8 cellular contexts compared by ENCODE assay signal in the genomic region with DNA sequence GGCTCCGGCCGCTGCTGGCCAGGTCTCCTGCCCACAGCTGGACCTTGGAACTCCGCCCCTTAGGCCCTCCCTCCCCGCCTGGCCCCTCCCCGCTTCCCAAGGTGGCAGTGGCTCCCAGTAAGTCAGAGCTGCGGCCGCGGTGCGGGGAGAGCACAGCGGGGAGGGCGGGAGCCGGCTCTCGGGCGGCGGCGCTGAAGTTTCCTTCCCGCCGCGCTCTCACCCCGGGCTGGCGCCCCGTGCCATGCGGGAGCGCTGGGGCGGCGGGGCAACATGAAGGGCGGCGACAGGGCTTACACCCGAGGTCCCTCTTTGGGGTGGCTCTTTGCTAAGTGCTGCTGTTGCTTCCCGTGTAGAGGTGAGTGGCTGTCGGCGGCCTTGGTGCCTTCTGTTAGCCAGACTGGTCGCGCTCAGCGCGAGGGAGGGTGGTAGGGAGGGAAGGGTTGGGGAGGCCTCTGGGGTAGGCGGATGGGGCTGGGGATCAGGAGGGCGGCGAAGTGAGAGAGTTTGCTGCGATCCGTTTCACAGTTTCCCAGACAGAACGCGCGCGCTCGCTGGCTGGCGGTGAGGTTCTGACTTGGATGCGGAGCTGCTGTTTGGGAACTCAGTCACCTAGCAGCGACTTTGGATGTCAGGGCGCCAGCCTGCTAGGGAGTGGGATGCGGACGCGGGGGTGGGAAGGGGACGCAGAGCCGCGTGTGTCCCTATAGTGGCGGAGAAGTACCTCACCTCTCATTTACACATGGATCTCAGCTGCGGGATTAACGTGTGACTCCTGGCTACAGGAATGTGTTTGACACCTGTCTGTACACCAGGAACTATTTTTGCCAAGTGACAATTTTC.
DNase-seq lines count a peak whose midpoint lies in the region; ATAC-seq and TF ChIP-seq lines count a peak whose summit lies in the region.

No MANE protein-coding gene starts in this region.

- no peaks in the 10 kb centered on the region for H3K27me3 ChIP-seq in uterus

- H3K4me1 ChIP-seq in uterus = no peaks in the 10 kb centered on the region

- ATAC-seq in activated T-helper 17 cell treated with anti-CD3 and anti-CD28 coated beads, Interleukin-2, amount 50 U/mL, for 72 hours (replicated peaks) = peak; percentile 59
- no peak for ATAC-seq in GM21515 (IDR thresholded peaks at IDR 0.05; ENCODE audit: unreplicated experiment)
- ATAC-seq in HG03439 (IDR thresholded peaks at IDR 0.05; ENCODE audit: unreplicated experiment) = no peak

- intact Hi-C loops in head of caudate nucleus (cut with DNase I) = no loop called here
- intact Hi-C loops in uterus (cut with DNase I; ENCODE audit: low total_unique reads) = no loop called here

- peak overlapping the region; percentile 35 for H3K4me3 ChIP-seq in uterus

- peak overlapping the region in 1 of 2 donors; percentile 10 for H3K27ac ChIP-seq in uterus

- DNase-seq in EL = peak; percentile 65
- peak; percentile 21 for DNase-seq in NCI-H2171 (lab: John Stamatoyannopoulos, UW)
- peak in 40 of 42 donors; percentile 10 to 76 (median 52) for DNase-seq in head of caudate nucleus
- peak; percentile 17 for DNase-seq in occipital lobe (lab: John Stamatoyannopoulos, UW)
- peak; percentile 63 to 65 for DNase-seq in uterus

- H3K36me3 Mint-ChIP-seq in activated T-helper 17 cell treated with anti-CD3 and anti-CD28 coated beads, Interleukin-2, amount 50 U/mL, for 72 hours (ENCODE audit: low read depth) = no peaks in the 10 kb centered on the region

- H3K36me3 ChIP-seq in uterus = no peaks in the 10 kb centered on the region

- TF ChIP-seq POLR2A in uterus (IDR thresholded peaks at IDR 0.05) = peak; percentile 13 to 18

- peaks cover 12% of the 10 kb centered on the region for H3K27me3 Mint-ChIP-seq in activated T-helper 17 cell treated with anti-CD3 and anti-CD28 coated beads, Interleukin-2, amount 50 U/mL, for 72 hours

- peaks cover 10% of the 10 kb centered on the region for H3K4me1 Mint-ChIP-seq in activated T-helper 17 cell treated with anti-CD3 and anti-CD28 coated beads, Interleukin-2, amount 50 U/mL, for 72 hours

- H3K9me3 ChIP-seq in uterus = no peaks in the 10 kb centered on the region

- H3K27ac Mint-ChIP-seq in activated T-helper 17 cell treated with anti-CD3 and anti-CD28 coated beads, Interleukin-2, amount 50 U/mL, for 72 hours = no peak overlapping the region

- TF ChIP-seq CTCF in uterus (IDR thresholded peaks at IDR 0.05) = no peak

- no peaks in the 10 kb centered on the region for H3K9me3 Mint-ChIP-seq in activated T-helper 17 cell treated with anti-CD3 and anti-CD28 coated beads, Interleukin-2, amount 50 U/mL, for 72 hours

- peak overlapping the region; percentile 85 for H3K4me3 Mint-ChIP-seq in activated T-helper 17 cell treated with anti-CD3 and anti-CD28 coated beads, Interleukin-2, amount 50 U/mL, for 72 hours
